Comparison of ENCODE assay signal across 1 cellular context in genomic region chr17:2433696-2434095, GRCh38.
TF ChIP-seq lines count a peak whose summit lies in the region.

No MANE protein-coding gene starts in this region.

TF ChIP-seq in GM23338, 12 proteins besides CTCF, POLR2A, EP300 and RAD21 (continued from another document):
- TF ChIP-seq ZNF462 (CRISPR knock-in tag; IDR thresholded peaks at IDR 0.05) (no peak), POLR2AphosphoS5 (IDR thresholded peaks at IDR 0.05; ENCODE audit: low read depth) (no peak)
